In the genomic region with DNA sequence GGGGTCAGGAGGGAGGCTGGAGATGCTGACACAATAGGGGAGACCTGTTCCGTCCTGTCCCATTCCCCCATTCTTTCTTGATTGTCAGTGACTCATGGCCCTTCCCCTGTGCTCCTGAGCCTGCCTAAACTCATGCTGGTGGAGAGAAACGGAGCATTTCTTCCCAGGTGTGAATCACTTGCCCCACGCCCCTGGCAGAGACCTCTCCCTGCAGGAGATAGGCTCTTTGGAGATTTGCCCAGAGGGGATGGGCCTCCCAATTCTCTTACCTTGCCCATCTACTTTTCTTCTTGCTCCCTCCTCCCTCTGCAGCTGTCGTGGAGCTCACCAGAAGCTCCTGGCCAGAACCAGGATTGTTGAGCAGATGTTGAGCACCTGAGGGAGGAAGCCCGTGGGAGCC, we compare ENCODE assay signal across 13 cellular contexts.
"Had no signal": no experiment of that assay in that cellular context is flagged by ENCODE, and none has a peak within 500 bp of the region (broad histone marks: within the 10 kb centered on the region; RNA-seq: fewer than 3 reads in every experiment).

No MANE protein-coding gene starts in this region.

- H3K4me3 ChIP-seq: adrenal gland had no signal

- H3K4me1 ChIP-seq: adrenal gland had no signal

- DNase-seq: activated CD4-positive, alpha-beta T cell treated with anti-CD3 and anti-CD28 coated beads, Interleukin-2, amount 50 U/mL, for 48 hours; activated gamma-delta T cell treated with Interleukin-2 at 50 U/mL for 16 hours; activated T-cell treated with anti-CD3 and anti-CD28 coated beads for 4 hours; adrenal gland; effector CD4-positive, alpha-beta T cell; kidney glomerular epithelial cell; stimulated activated CD4-positive, alpha-beta T cell treated with anti-CD3 and anti-CD28 coated beads, Interleukin-4, amount 100 ng/mL, for 4 hours; T-helper 2 cell had no signal

- H3K27me3 ChIP-seq: adrenal gland had no signal

- H3K27ac Mint-ChIP-seq: activated T-helper 1 cell treated with anti-CD3 and anti-CD28 coated beads, Interleukin-12 subunit alpha, Interleukin-12 subunit beta, Interleukin-2, Interleukin-4 antibody, amounts not matched to agents 30 ng/mL and 10 ng/mL and 1 ng/mL, durations not matched to agents 14 hours and 24 hours and 36 hours; natural killer cell treated with Interleukin-12 subunit alpha and Interleukin-12 subunit beta and Interleukin-15 and Interleukin-18, amount 100 ng/mL, for 72 hours; stimulated activated memory B cell treated with anti-CD40 and anti-IgM and Interleukin-4, amounts not matched to agents 10 μg/mL and 1 μg/mL and 100 μg/mL, for 72 hours had no signal

- H3K4me3 Mint-ChIP-seq: activated T-helper 1 cell treated with anti-CD3 and anti-CD28 coated beads, Interleukin-12 subunit alpha, Interleukin-12 subunit beta, Interleukin-2, Interleukin-4 antibody, amounts not matched to agents 30 ng/mL and 10 ng/mL and 1 ng/mL, durations not matched to agents 14 hours and 24 hours and 36 hours; natural killer cell treated with Interleukin-12 subunit alpha and Interleukin-12 subunit beta and Interleukin-15 and Interleukin-18, amount 100 ng/mL, for 72 hours; stimulated activated memory B cell treated with anti-CD40 and anti-IgM and Interleukin-4, amounts not matched to agents 10 μg/mL and 1 μg/mL and 100 μg/mL, for 72 hours had no signal

- H3K36me3 ChIP-seq: adrenal gland had no signal

- H3K4me1 Mint-ChIP-seq: stimulated activated memory B cell treated with anti-CD40 and anti-IgM and Interleukin-4, amounts not matched to agents 10 μg/mL and 1 μg/mL and 100 μg/mL, for 72 hours had no signal

- H3K9me3 Mint-ChIP-seq: activated T-helper 1 cell treated with anti-CD3 and anti-CD28 coated beads, Interleukin-12 subunit alpha, Interleukin-12 subunit beta, Interleukin-2, Interleukin-4 antibody, amounts not matched to agents 30 ng/mL and 10 ng/mL and 1 ng/mL, durations not matched to agents 14 hours and 24 hours and 36 hours; natural killer cell treated with Interleukin-12 subunit alpha and Interleukin-12 subunit beta and Interleukin-15 and Interleukin-18, amount 100 ng/mL, for 72 hours; stimulated activated memory B cell treated with anti-CD40 and anti-IgM and Interleukin-4, amounts not matched to agents 10 μg/mL and 1 μg/mL and 100 μg/mL, for 72 hours had no signal

- H3K36me3 Mint-ChIP-seq: activated naive CD4-positive, alpha-beta T cell treated with anti-CD3 and anti-CD28 coated beads, Interleukin-2, amount 50 U/mL, for 72 hours; natural killer cell treated with Interleukin-12 subunit alpha and Interleukin-12 subunit beta and Interleukin-15 and Interleukin-18, amount 100 ng/mL, for 72 hours; stimulated activated memory B cell treated with anti-CD40 and anti-IgM and Interleukin-4, amounts not matched to agents 10 μg/mL and 1 μg/mL and 100 μg/mL, for 72 hours had no signal

- H3K9me3 ChIP-seq: adrenal gland had no signal

- ATAC-seq: activated naive CD4-positive, alpha-beta T cell treated with anti-CD3 and anti-CD28 coated beads, Interleukin-2, amount 50 U/mL, for 72 hours; sciatic nerve; stimulated activated memory B cell treated with anti-CD40 and anti-IgM and Interleukin-4, amounts not matched to agents 10 μg/mL and 1 μg/mL and 100 μg/mL, for 72 hours had no signal

- H3K27ac ChIP-seq: adrenal gland had no signal
